In the genomic region with DNA sequence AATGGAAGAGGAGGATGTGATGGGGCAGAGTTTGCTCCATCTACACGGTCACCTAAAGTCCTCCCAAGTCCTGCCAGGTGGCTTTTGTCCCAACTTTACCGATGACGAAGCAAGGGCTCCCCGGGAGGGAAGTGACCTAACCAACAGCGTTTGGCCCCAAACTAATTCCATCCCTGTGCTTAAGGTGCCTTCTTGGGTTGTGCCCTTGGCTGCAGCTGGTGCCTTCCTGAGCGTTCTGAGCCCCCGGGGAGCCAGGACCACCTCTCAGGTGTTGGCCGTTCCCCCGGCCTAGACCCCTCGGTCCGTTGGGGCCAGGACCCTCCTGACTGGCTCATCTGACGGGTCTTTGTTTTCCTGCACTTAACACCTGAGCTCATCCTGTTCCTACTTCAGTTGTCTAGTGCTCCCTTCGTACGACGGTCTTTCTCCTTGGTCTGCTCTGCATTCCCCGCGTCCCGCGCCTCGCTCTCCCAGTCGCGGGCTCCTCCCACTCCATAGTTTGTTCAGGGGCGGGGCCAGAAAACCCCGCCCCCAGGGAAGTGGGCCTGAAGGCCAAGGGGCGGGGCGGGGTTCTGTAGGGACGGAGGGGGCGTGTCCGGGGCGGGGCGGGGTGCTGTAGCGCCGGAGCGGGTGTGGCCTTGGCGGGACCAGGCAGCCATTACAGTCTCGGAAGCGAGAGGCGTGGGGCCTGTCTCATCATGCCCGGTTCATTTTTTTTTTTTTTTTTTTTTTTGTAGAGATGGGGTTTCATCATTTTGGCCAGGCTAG, we compare ENCODE assay signal across 8 cellular contexts. TPM values are rescaled to one million over a fixed set of nuclear protein-coding genes. Genes with fewer than 3 reads are reported as not detected.
DNase-seq lines count a peak whose midpoint lies in the region; ATAC-seq, FAIRE-seq and TF ChIP-seq lines count a peak whose summit lies in the region.

No MANE protein-coding gene starts in this region.

- 5% methylated on average over 39 of the region's 39 CpGs for WGBS in liver

- peak; percentile 50 for ATAC-seq in HG02970 (IDR thresholded peaks at IDR 0.05; ENCODE audit: low FRiP score, unreplicated experiment)
- ATAC-seq in GM21786 (IDR thresholded peaks at IDR 0.05; ENCODE audit: unreplicated experiment), result no peak

- no peaks in the 10 kb centered on the region for H3K27me3 ChIP-seq in liver (ENCODE audit: control insufficient read depth in 4 of 4, insufficient read depth in 4 of 4, low read length in 3 of 4)

- DNase-seq in NCI-H460 (ENCODE audit: extremely low read depth, low read depth) (peak; percentile 90), dedifferentiated amniotic fluid mesenchymal stem cell (ENCODE audit: extremely low spot score) (peak; percentile 68)
- DNase-seq in activated CD4-positive, alpha-beta T cell treated with anti-CD3 and anti-CD28 coated beads, Interleukin-2, amount 50 U/mL, for 1 hour, result peak; percentile 88
- peak; percentile 96 to 97 for DNase-seq in stimulated activated CD4-positive, alpha-beta T cell treated with anti-CD3 and anti-CD28 coated beads, Interleukin-4, amount 100 ng/mL, for 48 hours (ENCODE audit: low read depth in 2 of 2)

- peak overlapping the region in 1 of 3 donors; percentile 33 for H3K4me3 ChIP-seq in liver (ENCODE audit: low read depth in 1 of 3, low read length in 3 of 3)

- FAIRE-seq in G401.6 (lab: Jason Lieb, UNC), result peak; percentile 54

- no peaks in the 10 kb centered on the region for H3K9me3 ChIP-seq in liver (ENCODE audit: control insufficient read depth in 4 of 4, low read length in 3 of 4)

- no peak overlapping the region for H3K9ac ChIP-seq in liver (ENCODE audit: low read depth in 1 of 2, low read length in 2 of 2)

- H3K4me1 ChIP-seq in liver (ENCODE audit: control insufficient read depth in 4 of 4, insufficient read depth in 4 of 4, low read length in 3 of 4), result peaks cover 0 to 16% (median 7%) of the 10 kb centered on the region in 4 donors

- TF ChIP-seq CTCF in liver (IDR thresholded peaks at IDR 0.05; ENCODE audit: low read depth, low read length, missing input control), result no peak

- no peak for TF ChIP-seq RAD21 in liver (IDR thresholded peaks at IDR 0.05)

- no peak overlapping the region for H3K27ac ChIP-seq in liver (ENCODE audit: low read depth in 1 of 2, low read length in 2 of 2)

- H3K36me3 ChIP-seq in liver (ENCODE audit: control insufficient read depth in 4 of 4, insufficient read depth in 3 of 4, low read depth in 1 of 4, low read length in 3 of 4), result no peaks in the 10 kb centered on the region

TF ChIP-seq in liver, 16 proteins besides CTCF, POLR2A, EP300 and RAD21:
- TF ChIP-seq FOXA2 (IDR thresholded peaks at IDR 0.05), result no peak
- TF ChIP-seq SP1 (IDR thresholded peaks at IDR 0.05), result peak; percentile 64
- no peak for TF ChIP-seq JUND (IDR thresholded peaks at IDR 0.05)
- TF ChIP-seq YY1 (IDR thresholded peaks at IDR 0.05), result peak; percentile 84
- peak in 1 of 2 donors; percentile 45 for TF ChIP-seq GABPA (IDR thresholded peaks at IDR 0.05 in 1 of 2, conservative IDR thresholded peaks at IDR 0.05 in 1 of 2)
- TF ChIP-seq, protein P1, sequence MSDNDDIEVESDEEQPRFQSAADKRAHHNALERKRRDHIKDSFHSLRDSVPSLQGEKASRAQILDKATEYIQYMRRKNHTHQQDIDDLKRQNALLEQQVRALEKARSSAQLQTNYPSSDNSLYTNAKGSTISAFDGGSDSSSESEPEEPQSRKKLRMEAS (IDR thresholded peaks at IDR 0.05), result no peak
- TF ChIP-seq TAF1 (conservative IDR thresholded peaks at IDR 0.05), result no peak
- TF ChIP-seq RXRA (IDR thresholded peaks at IDR 0.05), result peak; percentile 22 to 33
- TF ChIP-seq, protein P2, sequence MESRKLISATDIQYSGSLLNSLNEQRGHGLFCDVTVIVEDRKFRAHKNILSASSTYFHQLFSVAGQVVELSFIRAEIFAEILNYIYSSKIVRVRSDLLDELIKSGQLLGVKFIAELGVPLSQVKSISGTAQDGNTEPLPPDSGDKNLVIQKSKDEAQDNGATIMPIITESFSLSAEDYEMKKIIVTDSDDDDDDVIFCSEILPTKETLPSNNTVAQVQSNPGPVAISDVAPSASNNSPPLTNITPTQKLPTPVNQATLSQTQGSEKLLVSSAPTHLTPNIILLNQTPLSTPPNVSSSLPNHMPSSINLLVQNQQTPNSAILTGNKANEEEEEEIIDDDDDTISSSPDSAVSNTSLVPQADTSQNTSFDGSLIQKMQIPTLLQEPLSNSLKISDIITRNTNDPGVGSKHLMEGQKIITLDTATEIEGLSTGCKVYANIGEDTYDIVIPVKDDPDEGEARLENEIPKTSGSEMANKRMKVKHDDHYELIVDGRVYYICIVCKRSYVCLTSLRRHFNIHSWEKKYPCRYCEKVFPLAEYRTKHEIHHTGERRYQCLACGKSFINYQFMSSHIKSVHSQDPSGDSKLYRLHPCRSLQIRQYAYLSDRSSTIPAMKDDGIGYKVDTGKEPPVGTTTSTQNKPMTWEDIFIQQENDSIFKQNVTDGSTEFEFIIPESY (IDR thresholded peaks at IDR 0.05), result no peak
- no peak for TF ChIP-seq HNF4G (IDR thresholded peaks at IDR 0.05)
TF ChIP-seq in liver: peak in this region for 4.

RNA-seq across cellular contexts. Expression of gene ZSCAN10, which starts 0.8 kb away (rescaled TPM):
- total RNA-seq in NCI-H460 (2014; rRNA removed; shearing (Covaris generic)), result 0.05 and 0.38 TPM in 2 replicates
- polyA plus RNA-seq in NCI-H460 (2014; cell fraction: nucleus; rRNA removed), result 0.58 TPM in 1 of 2 replicates, not detected in the other
- total RNA-seq in liver, result not detected
- not detected for polyA plus RNA-seq in liver

RNA-seq across cellular contexts. Expression of gene ZNF205, which starts 12.5 kb away (rescaled TPM):
- total RNA-seq in NCI-H460 (2014; rRNA removed; shearing (Covaris generic)), result 12.0 and 13.5 TPM in 2 replicates
- polyA plus RNA-seq in NCI-H460 (2014; cell fraction: nucleus; rRNA removed), result 22.6 and 32.1 TPM in 2 replicates
- total RNA-seq in liver, result 1 to 10 TPM; 4.1 to 6.9 TPM
- polyA plus RNA-seq in liver, result 1 to 10 TPM; 2.0 to 5.9 TPM

RNA-seq across cellular contexts. Expression of gene IL32, which starts 34.5 kb away (rescaled TPM):
- total RNA-seq in NCI-H460 (2014; rRNA removed; shearing (Covaris generic)), result 0.38 and 0.47 TPM in 2 replicates
- polyA plus RNA-seq in NCI-H460 (2014; cell fraction: nucleus; rRNA removed), result 0.32 TPM in 1 of 2 replicates, not detected in the other
- 100 to 1,000 TPM in 1 of 2 donors, 1 to 10 TPM in 1; 8.6 to 328 TPM for total RNA-seq in liver
- polyA plus RNA-seq in liver, result 100 to 1,000 TPM in 1 of 2 donors, 10 to 100 TPM in 1; 93.4 to 300 TPM

RNA-seq across cellular contexts. Expression of gene ZNF213, which starts 34.9 kb away (rescaled TPM):
- 4.5 and 5.0 TPM in 2 replicates for total RNA-seq in NCI-H460 (2014; rRNA removed; shearing (Covaris generic))
- polyA plus RNA-seq in NCI-H460 (2014; cell fraction: nucleus; rRNA removed), result 3.2 and 7.9 TPM in 2 replicates
- 1 to 10 TPM; 1.9 to 4.5 TPM for total RNA-seq in liver
- polyA plus RNA-seq in liver, result 1 to 10 TPM in 1 of 2 donors, under 1 TPM in 1; 0.56 to 1.6 TPM

RNA-seq across cellular contexts. Expression of gene MMP25, which starts 53.6 kb away (rescaled TPM):
- total RNA-seq in NCI-H460 (2014; rRNA removed; shearing (Covaris generic)), result 0.14 and 0.25 TPM in 2 replicates
- not detected in 2 replicates for polyA plus RNA-seq in NCI-H460 (2014; cell fraction: nucleus; rRNA removed)
- total RNA-seq in liver, result 1 to 10 TPM in 1 of 2 donors, under 1 TPM in 1; 0.47 to 2.7 TPM
- polyA plus RNA-seq in liver, result 1 to 10 TPM in 1 of 2 donors, under 1 TPM in 1; 0.57 to 1.3 TPM
